In the genomic region with DNA sequence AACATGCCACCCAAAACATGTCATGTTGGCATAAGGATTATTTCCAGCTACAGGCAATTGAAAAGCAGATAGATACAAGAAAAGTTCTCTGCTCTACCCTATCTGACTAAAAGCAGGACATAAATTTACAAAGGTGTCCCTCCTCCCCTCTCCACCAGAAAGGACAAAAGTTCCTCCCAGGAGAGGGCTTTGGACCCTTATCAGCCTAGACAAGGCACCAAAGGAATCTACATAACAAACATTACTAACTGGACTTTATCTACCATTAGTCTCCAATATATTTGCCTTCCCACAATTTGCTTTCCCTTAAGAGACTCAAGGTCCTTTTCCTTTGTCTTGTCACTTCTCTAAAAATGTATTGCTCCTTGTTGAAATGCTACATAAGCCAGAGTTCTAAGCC, we compare ENCODE assay signal across 1 cellular context.
TF ChIP-seq lines count a peak whose summit lies in the region.

No MANE protein-coding gene starts in this region.

TF ChIP-seq in HepG2, 621 proteins besides CTCF, POLR2A, EP300 and RAD21 (continued from another document):
- TF ChIP-seq SAP130 (CRISPR knock-in tag; IDR thresholded peaks at IDR 0.05; ENCODE audit: low read depth), result no peak; the same call in 1 of the 2 replicates
- no peak for TF ChIP-seq GATAD1 (CRISPR knock-in tag; IDR thresholded peaks at IDR 0.05)
- peak; percentile 36; the same call in 1 of the 2 replicates for TF ChIP-seq SOX5 (CRISPR knock-in tag; IDR thresholded peaks at IDR 0.05; ENCODE audit: borderline replicate concordance)
- no peak for TF ChIP-seq ZNF160 (CRISPR knock-in tag; IDR thresholded peaks at IDR 0.05)
- no peak for TF ChIP-seq ZNF136 (CRISPR knock-in tag; IDR thresholded peaks at IDR 0.05; ENCODE audit: low read depth)
- TF ChIP-seq, protein P1, sequence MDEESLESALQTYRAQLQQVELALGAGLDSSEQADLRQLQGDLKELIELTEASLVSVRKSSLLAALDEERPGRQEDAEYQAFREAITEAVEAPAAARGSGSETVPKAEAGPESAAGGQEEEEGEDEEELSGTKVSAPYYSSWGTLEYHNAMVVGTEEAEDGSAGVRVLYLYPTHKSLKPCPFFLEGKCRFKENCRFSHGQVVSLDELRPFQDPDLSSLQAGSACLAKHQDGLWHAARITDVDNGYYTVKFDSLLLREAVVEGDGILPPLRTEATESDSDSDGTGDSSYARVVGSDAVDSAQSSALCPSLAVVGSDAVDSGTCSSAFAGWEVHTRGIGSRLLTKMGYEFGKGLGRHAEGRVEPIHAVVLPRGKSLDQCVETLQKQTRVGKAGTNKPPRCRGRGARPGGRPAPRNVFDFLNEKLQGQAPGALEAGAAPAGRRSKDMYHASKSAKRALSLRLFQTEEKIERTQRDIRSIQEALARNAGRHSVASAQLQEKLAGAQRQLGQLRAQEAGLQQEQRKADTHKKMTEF (CRISPR knock-in tag; IDR thresholded peaks at IDR 0.05), result peak; percentile 42; the same call in 1 of the 2 replicates
- no peak for TF ChIP-seq CC2D1A (CRISPR knock-in tag; IDR thresholded peaks at IDR 0.05)
- TF ChIP-seq, protein P2, sequence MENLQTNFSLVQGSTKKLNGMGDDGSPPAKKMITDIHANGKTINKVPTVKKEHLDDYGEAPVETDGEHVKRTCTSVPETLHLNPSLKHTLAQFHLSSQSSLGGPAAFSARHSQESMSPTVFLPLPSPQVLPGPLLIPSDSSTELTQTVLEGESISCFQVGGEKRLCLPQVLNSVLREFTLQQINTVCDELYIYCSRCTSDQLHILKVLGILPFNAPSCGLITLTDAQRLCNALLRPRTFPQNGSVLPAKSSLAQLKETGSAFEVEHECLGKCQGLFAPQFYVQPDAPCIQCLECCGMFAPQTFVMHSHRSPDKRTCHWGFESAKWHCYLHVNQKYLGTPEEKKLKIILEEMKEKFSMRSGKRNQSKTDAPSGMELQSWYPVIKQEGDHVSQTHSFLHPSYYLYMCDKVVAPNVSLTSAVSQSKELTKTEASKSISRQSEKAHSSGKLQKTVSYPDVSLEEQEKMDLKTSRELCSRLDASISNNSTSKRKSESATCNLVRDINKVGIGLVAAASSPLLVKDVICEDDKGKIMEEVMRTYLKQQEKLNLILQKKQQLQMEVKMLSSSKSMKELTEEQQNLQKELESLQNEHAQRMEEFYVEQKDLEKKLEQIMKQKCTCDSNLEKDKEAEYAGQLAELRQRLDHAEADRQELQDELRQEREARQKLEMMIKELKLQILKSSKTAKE (CRISPR knock-in tag; IDR thresholded peaks at IDR 0.05; ENCODE audit: borderline replicate concordance), result no peak
- TF ChIP-seq HNRNPUL1 (IDR thresholded peaks at IDR 0.05; ENCODE audit: low read depth, low read length), result no peak
- TF ChIP-seq KLF13 (CRISPR knock-in tag; IDR thresholded peaks at IDR 0.05), result no peak
- TF ChIP-seq, protein P3, sequence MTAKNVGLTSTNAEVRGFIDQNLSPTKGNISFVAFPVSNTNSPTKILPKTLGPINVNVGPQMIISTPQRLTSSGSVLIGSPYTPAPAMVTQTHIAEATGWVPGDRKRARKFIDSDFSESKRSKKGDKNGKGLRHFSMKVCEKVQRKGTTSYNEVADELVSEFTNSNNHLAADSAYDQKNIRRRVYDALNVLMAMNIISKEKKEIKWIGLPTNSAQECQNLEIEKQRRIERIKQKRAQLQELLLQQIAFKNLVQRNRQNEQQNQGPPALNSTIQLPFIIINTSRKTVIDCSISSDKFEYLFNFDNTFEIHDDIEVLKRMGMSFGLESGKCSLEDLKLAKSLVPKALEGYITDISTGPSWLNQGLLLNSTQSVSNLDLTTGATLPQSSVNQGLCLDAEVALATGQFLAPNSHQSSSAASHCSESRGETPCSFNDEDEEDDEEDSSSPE (CRISPR knock-in tag; IDR thresholded peaks at IDR 0.05), result no peak
- peak; percentile 56; the same call in 1 of the 2 replicates for TF ChIP-seq NCOR1 (IDR thresholded peaks at IDR 0.05; ENCODE audit: borderline replicate concordance, low read length)
- no peak for TF ChIP-seq PRPF4 (IDR thresholded peaks at IDR 0.05; ENCODE audit: low read depth, low read length, poor library complexity, severe bottlenecking)
- TF ChIP-seq SOX6 (IDR thresholded peaks at IDR 0.05), result no peak
- TF ChIP-seq SOX6 (CRISPR knock-in tag; IDR thresholded peaks at IDR 0.05), result peak; percentile 87
- TF ChIP-seq MIER3 (CRISPR knock-in tag; IDR thresholded peaks at IDR 0.05; ENCODE audit: borderline replicate concordance), result no peak
- no peak for TF ChIP-seq SOX13 (IDR thresholded peaks at IDR 0.05)
- peak in 1 of 2 experiments; percentile 77; a peak in 2 of 4 replicates for TF ChIP-seq SOX13 (CRISPR knock-in tag; conservative IDR thresholded peaks at IDR 0.05 in 1 of 2, IDR thresholded peaks at IDR 0.05 in 1 of 2)
- peak; percentile 47; the same call in 1 of the 2 replicates for TF ChIP-seq ISL2 (CRISPR knock-in tag; IDR thresholded peaks at IDR 0.05)
- TF ChIP-seq, protein P4, sequence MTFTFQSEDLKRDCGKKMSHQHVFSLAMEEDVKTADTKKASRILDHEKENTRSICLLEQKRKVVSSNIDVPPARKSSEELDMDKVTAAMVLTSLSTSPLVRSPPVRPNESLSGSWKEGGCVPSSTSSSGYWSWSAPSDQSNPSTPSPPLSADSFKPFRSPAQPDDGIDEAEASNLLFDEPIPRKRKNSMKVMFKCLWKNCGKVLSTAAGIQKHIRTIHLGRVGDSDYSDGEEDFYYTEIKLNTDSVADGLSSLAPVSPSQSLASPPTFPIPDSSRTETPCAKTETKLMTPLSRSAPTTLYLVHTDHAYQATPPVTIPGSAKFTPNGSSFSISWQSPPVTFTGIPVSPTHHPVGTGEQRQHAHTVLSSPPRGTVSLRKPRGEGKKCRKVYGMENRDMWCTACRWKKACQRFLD (CRISPR knock-in tag; IDR thresholded peaks at IDR 0.05; ENCODE audit: borderline replicate concordance), result no peak
- TF ChIP-seq ZNF337 (CRISPR knock-in tag; IDR thresholded peaks at IDR 0.05; ENCODE audit: borderline replicate concordance, low read depth), result no peak
- 0 out of 2 replicates have a peak, but pooled peaks have one; percentile 19 for TF ChIP-seq ESRRA (CRISPR knock-in tag; IDR thresholded peaks at IDR 0.05; ENCODE audit: low read depth)
- TF ChIP-seq, protein P5, sequence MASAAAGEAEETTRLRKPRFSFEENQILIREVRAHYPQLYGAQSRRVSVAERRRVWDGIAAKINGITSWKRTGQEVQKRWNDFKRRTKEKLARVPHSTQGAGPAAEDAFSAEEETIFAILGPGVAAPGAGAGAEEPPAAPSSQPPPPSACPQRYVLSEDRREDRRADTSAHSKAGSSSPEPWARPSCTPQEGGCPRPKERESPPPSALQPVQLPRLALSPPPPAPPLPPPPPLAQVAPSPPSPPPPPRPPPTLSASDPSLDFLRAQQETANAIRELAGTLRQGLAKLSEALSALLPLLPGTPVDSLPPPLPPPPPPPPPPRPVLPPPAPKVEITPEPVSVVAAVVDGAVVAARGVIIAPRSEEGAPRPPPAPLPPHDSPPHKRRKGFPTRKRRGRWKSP (CRISPR knock-in tag; IDR thresholded peaks at IDR 0.05), result 0 out of 2 replicates have a peak, but pooled peaks have one; percentile 24
- TF ChIP-seq KDM6A (CRISPR knock-in tag; IDR thresholded peaks at IDR 0.05; ENCODE audit: low read depth), result peak; percentile 59; the same call in 1 of the 2 replicates
- no peak for TF ChIP-seq KDM3A (CRISPR knock-in tag; IDR thresholded peaks at IDR 0.05; ENCODE audit: low read depth)
- TF ChIP-seq, protein P6, sequence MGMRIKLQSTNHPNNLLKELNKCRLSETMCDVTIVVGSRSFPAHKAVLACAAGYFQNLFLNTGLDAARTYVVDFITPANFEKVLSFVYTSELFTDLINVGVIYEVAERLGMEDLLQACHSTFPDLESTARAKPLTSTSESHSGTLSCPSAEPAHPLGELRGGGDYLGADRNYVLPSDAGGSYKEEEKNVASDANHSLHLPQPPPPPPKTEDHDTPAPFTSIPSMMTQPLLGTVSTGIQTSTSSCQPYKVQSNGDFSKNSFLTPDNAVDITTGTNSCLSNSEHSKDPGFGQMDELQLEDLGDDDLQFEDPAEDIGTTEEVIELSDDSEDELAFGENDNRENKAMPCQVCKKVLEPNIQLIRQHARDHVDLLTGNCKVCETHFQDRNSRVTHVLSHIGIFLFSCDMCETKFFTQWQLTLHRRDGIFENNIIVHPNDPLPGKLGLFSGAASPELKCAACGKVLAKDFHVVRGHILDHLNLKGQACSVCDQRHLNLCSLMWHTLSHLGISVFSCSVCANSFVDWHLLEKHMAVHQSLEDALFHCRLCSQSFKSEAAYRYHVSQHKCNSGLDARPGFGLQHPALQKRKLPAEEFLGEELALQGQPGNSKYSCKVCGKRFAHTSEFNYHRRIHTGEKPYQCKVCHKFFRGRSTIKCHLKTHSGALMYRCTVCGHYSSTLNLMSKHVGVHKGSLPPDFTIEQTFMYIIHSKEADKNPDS (CRISPR knock-in tag; IDR thresholded peaks at IDR 0.05), result no peak
- no peak for TF ChIP-seq SP140L (CRISPR knock-in tag; IDR thresholded peaks at IDR 0.05; ENCODE audit: borderline replicate concordance)
- no peak for TF ChIP-seq SIX1 (CRISPR knock-in tag; IDR thresholded peaks at IDR 0.05; ENCODE audit: borderline replicate concordance)
- TF ChIP-seq HNRNPLL (IDR thresholded peaks at IDR 0.05; ENCODE audit: low read depth, low read length, poor library complexity, severe bottlenecking), result no peak
- no peak for TF ChIP-seq ZNF34 (CRISPR knock-in tag; IDR thresholded peaks at IDR 0.05; ENCODE audit: borderline replicate concordance)
- TF ChIP-seq POGZ (CRISPR knock-in tag; IDR thresholded peaks at IDR 0.05), result peak; percentile 27; the same call in 1 of the 2 replicates
- TF ChIP-seq ZNF878 (CRISPR knock-in tag; IDR thresholded peaks at IDR 0.05), result no peak
- no peak for TF ChIP-seq ZFP41 (CRISPR knock-in tag; IDR thresholded peaks at IDR 0.05; ENCODE audit: borderline replicate concordance)
- TF ChIP-seq RORA (CRISPR knock-in tag; IDR thresholded peaks at IDR 0.05), result no peak
- TF ChIP-seq GZF1 (CRISPR knock-in tag; IDR thresholded peaks at IDR 0.05), result no peak
- TF ChIP-seq, protein P7, sequence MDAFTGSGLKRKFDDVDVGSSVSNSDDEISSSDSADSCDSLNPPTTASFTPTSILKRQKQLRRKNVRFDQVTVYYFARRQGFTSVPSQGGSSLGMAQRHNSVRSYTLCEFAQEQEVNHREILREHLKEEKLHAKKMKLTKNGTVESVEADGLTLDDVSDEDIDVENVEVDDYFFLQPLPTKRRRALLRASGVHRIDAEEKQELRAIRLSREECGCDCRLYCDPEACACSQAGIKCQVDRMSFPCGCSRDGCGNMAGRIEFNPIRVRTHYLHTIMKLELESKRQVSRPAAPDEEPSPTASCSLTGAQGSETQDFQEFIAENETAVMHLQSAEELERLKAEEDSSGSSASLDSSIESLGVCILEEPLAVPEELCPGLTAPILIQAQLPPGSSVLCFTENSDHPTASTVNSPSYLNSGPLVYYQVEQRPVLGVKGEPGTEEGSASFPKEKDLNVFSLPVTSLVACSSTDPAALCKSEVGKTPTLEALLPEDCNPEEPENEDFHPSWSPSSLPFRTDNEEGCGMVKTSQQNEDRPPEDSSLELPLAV (CRISPR knock-in tag; conservative IDR thresholded peaks at IDR 0.05; ENCODE audit: low read depth), result no peak
- TF ChIP-seq ATF1 (CRISPR knock-in tag; IDR thresholded peaks at IDR 0.05), result no peak
- peak; percentile 27; the same call in 1 of the 2 replicates for TF ChIP-seq BCL6 (CRISPR knock-in tag; IDR thresholded peaks at IDR 0.05)
- no peak; the same call in 1 of the 2 replicates for TF ChIP-seq ZNF263 (CRISPR knock-in tag; IDR thresholded peaks at IDR 0.05)
- TF ChIP-seq, protein P8, sequence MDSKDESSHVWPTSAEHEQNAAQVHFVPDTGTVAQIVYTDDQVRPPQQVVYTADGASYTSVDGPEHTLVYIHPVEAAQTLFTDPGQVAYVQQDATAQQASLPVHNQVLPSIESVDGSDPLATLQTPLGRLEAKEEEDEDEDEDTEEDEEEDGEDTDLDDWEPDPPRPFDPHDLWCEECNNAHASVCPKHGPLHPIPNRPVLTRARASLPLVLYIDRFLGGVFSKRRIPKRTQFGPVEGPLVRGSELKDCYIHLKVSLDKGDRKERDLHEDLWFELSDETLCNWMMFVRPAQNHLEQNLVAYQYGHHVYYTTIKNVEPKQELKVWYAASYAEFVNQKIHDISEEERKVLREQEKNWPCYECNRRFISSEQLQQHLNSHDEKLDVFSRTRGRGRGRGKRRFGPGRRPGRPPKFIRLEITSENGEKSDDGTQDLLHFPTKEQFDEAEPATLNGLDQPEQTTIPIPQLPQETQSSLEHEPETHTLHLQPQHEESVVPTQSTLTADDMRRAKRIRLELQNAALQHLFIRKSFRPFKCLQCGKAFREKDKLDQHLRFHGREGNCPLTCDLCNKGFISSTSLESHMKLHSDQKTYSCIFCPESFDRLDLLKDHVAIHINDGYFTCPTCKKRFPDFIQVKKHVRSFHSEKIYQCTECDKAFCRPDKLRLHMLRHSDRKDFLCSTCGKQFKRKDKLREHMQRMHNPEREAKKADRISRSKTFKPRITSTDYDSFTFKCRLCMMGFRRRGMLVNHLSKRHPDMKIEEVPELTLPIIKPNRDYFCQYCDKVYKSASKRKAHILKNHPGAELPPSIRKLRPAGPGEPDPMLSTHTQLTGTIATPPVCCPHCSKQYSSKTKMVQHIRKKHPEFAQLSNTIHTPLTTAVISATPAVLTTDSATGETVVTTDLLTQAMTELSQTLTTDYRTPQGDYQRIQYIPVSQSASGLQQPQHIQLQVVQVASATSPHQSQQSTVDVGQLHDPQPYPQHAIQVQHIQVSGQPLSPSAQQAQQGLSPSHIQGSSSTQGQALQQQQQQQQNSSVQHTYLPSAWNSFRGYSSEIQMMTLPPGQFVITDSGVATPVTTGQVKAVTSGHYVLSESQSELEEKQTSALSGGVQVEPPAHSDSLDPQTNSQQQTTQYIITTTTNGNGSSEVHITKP (CRISPR knock-in tag; IDR thresholded peaks at IDR 0.05; ENCODE audit: low read depth), result no peak
- TF ChIP-seq, protein P9, sequence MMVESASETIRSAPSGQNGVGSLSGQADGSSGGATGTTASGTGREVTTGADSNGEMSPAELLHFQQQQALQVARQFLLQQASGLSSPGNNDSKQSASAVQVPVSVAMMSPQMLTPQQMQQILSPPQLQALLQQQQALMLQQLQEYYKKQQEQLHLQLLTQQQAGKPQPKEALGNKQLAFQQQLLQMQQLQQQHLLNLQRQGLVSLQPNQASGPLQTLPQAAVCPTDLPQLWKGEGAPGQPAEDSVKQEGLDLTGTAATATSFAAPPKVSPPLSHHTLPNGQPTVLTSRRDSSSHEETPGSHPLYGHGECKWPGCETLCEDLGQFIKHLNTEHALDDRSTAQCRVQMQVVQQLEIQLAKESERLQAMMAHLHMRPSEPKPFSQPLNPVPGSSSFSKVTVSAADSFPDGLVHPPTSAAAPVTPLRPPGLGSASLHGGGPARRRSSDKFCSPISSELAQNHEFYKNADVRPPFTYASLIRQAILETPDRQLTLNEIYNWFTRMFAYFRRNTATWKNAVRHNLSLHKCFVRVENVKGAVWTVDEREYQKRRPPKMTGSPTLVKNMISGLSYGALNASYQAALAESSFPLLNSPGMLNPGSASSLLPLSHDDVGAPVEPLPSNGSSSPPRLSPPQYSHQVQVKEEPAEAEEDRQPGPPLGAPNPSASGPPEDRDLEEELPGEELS (CRISPR knock-in tag; IDR thresholded peaks at IDR 0.05), result no peak
- peak; percentile 66 for TF ChIP-seq NCOA2 (CRISPR knock-in tag; IDR thresholded peaks at IDR 0.05)
